In the genomic region with DNA sequence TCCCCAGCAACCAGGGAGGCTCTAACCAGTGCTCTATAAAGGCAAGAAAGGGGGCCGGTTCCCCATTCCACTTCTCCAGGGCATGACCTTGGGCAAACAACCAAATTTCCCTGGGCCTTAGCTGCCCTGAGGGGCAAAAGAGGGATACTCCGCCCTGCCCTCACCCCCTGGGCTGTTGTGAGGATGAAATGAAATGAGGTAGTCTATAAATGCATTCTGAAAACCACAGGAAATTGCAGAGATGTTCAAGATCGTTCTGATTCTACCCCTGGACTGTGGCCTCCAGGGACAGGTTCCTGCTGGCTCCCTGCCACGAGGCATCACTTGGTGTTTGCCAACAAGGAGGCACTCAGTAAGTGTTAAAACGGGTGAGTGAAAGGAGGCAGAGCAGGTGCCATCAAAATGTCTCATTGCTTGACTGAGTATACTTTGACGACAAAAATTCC, we compare ENCODE assay signal across 8 cellular contexts. TPM values are rescaled to one million over a fixed set of nuclear protein-coding genes. Genes with fewer than 3 reads are reported as not detected.
DNase-seq lines count a peak whose midpoint lies in the region; ATAC-seq and TF ChIP-seq lines count a peak whose summit lies in the region.

No MANE protein-coding gene starts in this region.

- TF ChIP-seq EP300 in suprapubic skin (IDR thresholded peaks at IDR 0.05): no peak

- peaks cover 90% of the 10 kb centered on the region for H3K4me1 ChIP-seq in suprapubic skin

- H3K36me3 ChIP-seq in suprapubic skin: no peaks in the 10 kb centered on the region

- POLR2A ChIA-PET in activated B cell treated with CpG ODN at 0.5 μM for 24 hours (lab: Charles Lee): interaction anchor here (1.0 to 24.2 kb wide), 9 partner anchors 10 to 149 kb away, joined by 3 to 683 read pairs (median 14); no protein-coding TSS in a partner anchor

- H3K4me3 Mint-ChIP-seq in activated B cell treated with CpG ODN at 0.5 μM for 24 hours: peak overlapping the region; percentile 79

- H3K4me1 Mint-ChIP-seq in activated B cell treated with CpG ODN at 0.5 μM for 24 hours: peaks cover 92% of the 10 kb centered on the region

- H3K36me3 Mint-ChIP-seq in activated B cell treated with CpG ODN at 0.5 μM for 24 hours (ENCODE audit: low read depth): peaks cover 52% of the 10 kb centered on the region

- H3K27ac Mint-ChIP-seq in activated B cell treated with CpG ODN at 0.5 μM for 24 hours: peak overlapping the region; percentile 89

- TF ChIP-seq CTCF in activated B cell treated with CpG ODN at 0.5 μM for 24 hours (IDR thresholded peaks at IDR 0.05) (no peak), suprapubic skin (IDR thresholded peaks at IDR 0.05) (no peak)

- TF ChIP-seq POLR2A in suprapubic skin (IDR thresholded peaks at IDR 0.05): no peak

- no peaks in the 10 kb centered on the region for H3K9me3 ChIP-seq in suprapubic skin

- H3K27me3 ChIP-seq in suprapubic skin: no peaks in the 10 kb centered on the region

- 32% methylated on average over 6 of the region's 6 CpGs for WGBS in suprapubic skin

- intact Hi-C loops in activated B cell treated with CpG ODN at 0.5 μM for 24 hours (cut with micrococcal nuclease): no loop called here

- peak overlapping the region; percentile 67 for H3K27ac ChIP-seq in suprapubic skin

- no peaks in the 10 kb centered on the region for H3K27me3 Mint-ChIP-seq in activated B cell treated with CpG ODN at 0.5 μM for 24 hours

- no peak for ATAC-seq in activated B cell treated with CpG ODN at 0.5 μM for 24 hours (ENCODE audit: low read depth)
- ATAC-seq in HG02623 (IDR thresholded peaks at IDR 0.05; ENCODE audit: unreplicated experiment): no peak

- CTCF ChIA-PET in activated B cell treated with CpG ODN at 0.5 μM for 24 hours (lab: Charles Lee): interaction anchor here (1.2 to 8.1 kb wide), 2 partner anchors 56 to 143 kb away, joined by 5 to 44 read pairs; no protein-coding TSS in a partner anchor

- peaks cover 2% of the 10 kb centered on the region for H3K9me3 Mint-ChIP-seq in activated B cell treated with CpG ODN at 0.5 μM for 24 hours

- peak; percentile 76 for DNase-seq in DMS79 (lab: John Stamatoyannopoulos, UW)
- DNase-seq in LoVo (ENCODE audit: low spot score): peak; percentile 76
- no peak for DNase-seq in activated B cell treated with CpG ODN at 0.5 μM for 24 hours
- peak; percentile 88 for DNase-seq in glomerular visceral epithelial cell (ENCODE audit: extremely low spot score)
- no peak for DNase-seq in suprapubic skin (ENCODE audit: low spot score in 2 of 2)
- DNase-seq in activated CD4-positive, CD25-positive, alpha-beta regulatory T cell treated with anti-CD3 and anti-CD28 coated beads, Interleukin-2, amount 50 U/mL, for 72 hours: no peak
- no peak for DNase-seq in COLO829 (ENCODE audit: low spot score)

- no peak overlapping the region for H3K4me3 ChIP-seq in suprapubic skin

RNA-seq across cellular contexts. Expression of a gene that starts 5.7 kb away (rescaled TPM):
- total RNA-seq in activated B cell treated with CpG ODN at 0.5 μM for 24 hours: 278 and 318 TPM in 2 replicates
- 10 to 100 TPM; 43.0 to 58.3 (median 51.7) TPM for total RNA-seq in suprapubic skin

Comparison
In these comparisons a context has a peak if more than half of its experiments do, and no peak if none do; other contexts are left out.
1. DNase-seq: peak in DMS79 (single experiment), LoVo (single experiment) and glomerular visceral epithelial cell (single experiment); none in activated B cell treated with CpG ODN at 0.5 μM for 24 hours (single experiment), suprapubic skin (0 of 2), activated CD4-positive, CD25-positive, alpha-beta regulatory T cell treated with anti-CD3 and anti-CD28 coated beads, Interleukin-2, amount 50 U/mL, for 72 hours (single experiment) and COLO829 (single experiment).